In the genomic region with DNA sequence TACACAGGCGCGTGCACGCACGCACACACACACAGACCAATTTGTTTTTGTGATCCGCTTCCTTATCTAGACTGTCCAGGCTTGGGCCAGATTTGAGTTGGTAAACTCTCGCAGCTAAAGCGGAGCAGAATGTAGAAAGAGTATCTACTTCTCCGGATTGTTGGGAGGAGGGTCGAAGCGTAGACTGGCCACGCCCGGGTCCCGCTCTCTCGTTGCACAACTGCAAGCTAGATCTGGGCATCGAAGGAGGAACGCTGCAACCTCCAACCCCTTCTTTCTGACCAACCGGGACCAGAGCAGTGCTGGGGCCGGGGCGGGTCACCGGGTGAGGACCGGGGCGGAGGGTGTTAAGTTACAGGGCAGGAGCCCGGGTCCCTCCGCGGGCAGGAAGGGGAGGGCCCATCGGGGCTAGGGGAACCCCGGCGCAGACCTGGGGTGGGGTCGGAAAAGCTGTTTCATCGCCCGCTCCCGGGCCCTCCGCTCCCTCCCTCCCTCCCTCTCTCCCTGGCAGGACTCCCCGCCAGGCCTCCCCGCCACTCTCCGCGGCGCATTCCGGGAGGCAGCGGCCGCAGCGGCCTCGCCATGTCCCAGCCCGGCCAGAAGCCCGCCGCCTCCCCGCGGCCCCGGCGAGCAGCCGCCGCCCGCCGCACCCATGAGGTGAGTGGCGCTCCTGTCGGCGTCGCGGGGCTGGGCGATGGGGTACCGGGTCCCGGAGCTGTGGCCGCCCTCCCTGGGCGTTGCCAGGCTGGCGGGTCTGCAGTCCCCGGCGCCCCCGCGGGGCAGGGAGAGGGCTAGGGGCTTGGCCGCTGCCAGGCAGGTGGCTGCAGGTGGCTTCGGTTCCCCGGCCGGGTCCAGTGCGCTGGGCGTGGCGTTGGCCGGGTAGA, we compare ENCODE assay signal across 9 cellular contexts. TPM values are rescaled to one million over a fixed set of nuclear protein-coding genes. Genes with fewer than 3 reads are reported as not detected.
DNase-seq lines count a peak whose midpoint lies in the region; ATAC-seq, FAIRE-seq and TF ChIP-seq lines count a peak whose summit lies in the region.
"Had no signal": no experiment of that assay in that cellular context is flagged by ENCODE, and none has a peak within 500 bp of the region (broad histone marks: within the 10 kb centered on the region; RNA-seq: fewer than 3 reads in every experiment).

A gene with protein sequence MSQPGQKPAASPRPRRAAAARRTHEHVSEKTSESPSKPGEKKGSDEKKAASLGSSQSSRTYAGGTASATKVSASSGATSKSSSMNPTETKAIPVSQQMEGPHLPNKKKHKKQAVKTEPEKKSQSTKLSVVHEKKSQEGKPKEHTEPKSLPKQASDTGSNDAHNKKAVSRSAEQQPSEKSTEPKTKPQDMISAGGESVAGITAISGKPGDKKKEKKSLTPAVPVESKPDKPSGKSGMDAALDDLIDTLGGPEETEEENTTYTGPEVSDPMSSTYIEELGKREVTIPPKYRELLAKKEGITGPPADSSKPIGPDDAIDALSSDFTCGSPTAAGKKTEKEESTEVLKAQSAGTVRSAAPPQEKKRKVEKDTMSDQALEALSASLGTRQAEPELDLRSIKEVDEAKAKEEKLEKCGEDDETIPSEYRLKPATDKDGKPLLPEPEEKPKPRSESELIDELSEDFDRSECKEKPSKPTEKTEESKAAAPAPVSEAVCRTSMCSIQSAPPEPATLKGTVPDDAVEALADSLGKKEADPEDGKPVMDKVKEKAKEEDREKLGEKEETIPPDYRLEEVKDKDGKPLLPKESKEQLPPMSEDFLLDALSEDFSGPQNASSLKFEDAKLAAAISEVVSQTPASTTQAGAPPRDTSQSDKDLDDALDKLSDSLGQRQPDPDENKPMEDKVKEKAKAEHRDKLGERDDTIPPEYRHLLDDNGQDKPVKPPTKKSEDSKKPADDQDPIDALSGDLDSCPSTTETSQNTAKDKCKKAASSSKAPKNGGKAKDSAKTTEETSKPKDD (plus strand): TSS at position 536 of the 884 bp plus-strand sequence. CDS start 47 bp downstream, at position 583.

- peak; percentile 69 for DNase-seq in AG09309 (ENCODE audit: low read depth)
- no peak for DNase-seq in NT2/D1 (ENCODE audit: low read depth, low spot score)
- peak; percentile 80 for DNase-seq in activated CD8-positive, alpha-beta memory T cell treated with anti-CD3 and anti-CD28 coated beads, Interleukin-2, amount 50 U/mL, for 4 hours
- DNase-seq in endothelial cell of umbilical vein (ENCODE audit: low read depth, low spot score), result peak; percentile 88
- DNase-seq in mucosa of gallbladder (ENCODE audit: low spot score), result peak; percentile 81
- DNase-seq in stimulated activated CD8-positive, alpha-beta memory T cell treated with anti-CD3 and anti-CD28 coated beads, Interleukin-4, amount 100 ng/mL, for 4 hours (ENCODE audit: low read depth in 2 of 2, low spot score in 1 of 2), result peak; percentile 42 to 71

- H3K27me3 ChIP-seq in NT2/D1 (ENCODE audit: insufficient read depth, insufficient read length) (peaks cover 54% of the 10 kb centered on the region), endothelial cell of umbilical vein (ENCODE audit: control insufficient read depth in 2 of 2, insufficient read depth in 2 of 2, low read length in 2 of 2) (no peaks in the 10 kb centered on the region)

- H3K9me3 ChIP-seq in NT2/D1 (ENCODE audit: insufficient read depth, low read length), result no peaks in the 10 kb centered on the region
- H3K9me3 ChIP-seq in endothelial cell of umbilical vein (replicated peaks; ENCODE audit: control insufficient read depth, insufficient read depth, low read length), result no peaks in the 10 kb centered on the region

- CTCF ChIA-PET in endothelial cell of umbilical vein (lab: Charles Lee), result interaction anchor here (0.5 to 4.1 kb wide), 12 partner anchors 9 to 317 kb away, joined by 3 to 29 read pairs (median 4); no protein-coding TSS in a partner anchor

- peak; percentile 51 for ATAC-seq in GM18868 (IDR thresholded peaks at IDR 0.05; ENCODE audit: unreplicated experiment)
- peak; percentile 53 for ATAC-seq in HG03103 (IDR thresholded peaks at IDR 0.05; ENCODE audit: low read depth, unreplicated experiment)

- H3K79me2 ChIP-seq in endothelial cell of umbilical vein (ENCODE audit: control insufficient read depth, insufficient read depth, low read length), result peaks cover 37% of the 10 kb centered on the region

- H3K9me1 ChIP-seq in endothelial cell of umbilical vein (replicated peaks; ENCODE audit: control insufficient read depth, extremely low read depth, insufficient read depth, low read length), result no peaks in the 10 kb centered on the region

- peak; percentile 88 for FAIRE-seq in endothelial cell of umbilical vein (lab: Jason Lieb, UNC)
- FAIRE-seq: endometrium had no signal

- peak within 1 kb of the TSS; percentile 47 for H3K27ac ChIP-seq in endothelial cell of umbilical vein (ENCODE audit: insufficient read depth, low read depth, low read length)

- POLR2A ChIA-PET in endothelial cell of umbilical vein (lab: Charles Lee), result no interaction called here

- peak within 1 kb of the TSS; percentile 91 for H3K4me2 ChIP-seq in endothelial cell of umbilical vein (ENCODE audit: insufficient read depth, low read length)

- peak; percentile 40 for TF ChIP-seq POLR2A in endothelial cell of umbilical vein (IDR thresholded peaks at IDR 0.05; ENCODE audit: low read depth, low read length)

- dilution Hi-C loops in endothelial cell of umbilical vein (cut with MboI; ENCODE audit: extremely low pct_ligation_motif_present, low sequenced_read_pairs), result no loop called here

- intact Hi-C loops in endothelial cell of umbilical vein (cut with micrococcal nuclease), result loop anchor here (1.0 to 5.0 kb wide), 3 partner anchors 40 to 85 kb away; no protein-coding TSS in a partner anchor

- peak within 1 kb of the TSS; percentile 67 for H3K9ac ChIP-seq in NT2/D1 (ENCODE audit: insufficient read length, low read depth)
- H3K9ac ChIP-seq in endothelial cell of umbilical vein (replicated peaks; ENCODE audit: extremely low read depth, insufficient read depth, low read length), result peak within 1 kb of the TSS; percentile 79

- no TSS peak for BruUV-seq in endothelial cell of umbilical vein (replicated peaks; lab: Mats Ljungman, UMichigan)

- H3K36me3 ChIP-seq in NT2/D1 (ENCODE audit: insufficient read depth, insufficient read length, low read length) (no peaks in the 10 kb centered on the region), endothelial cell of umbilical vein (ENCODE audit: control insufficient read depth in 2 of 2, extremely low read depth in 1 of 2, insufficient read depth in 2 of 2, low read length in 2 of 2) (no peaks in the 10 kb centered on the region)

- H3K4me3 ChIP-seq in AG09309 (ENCODE audit: control insufficient read depth, low read depth, low read length) (peak within 1 kb of the TSS; percentile 72), NT2/D1 (ENCODE audit: insufficient read length, low read depth) (peak within 1 kb of the TSS; percentile 69), endothelial cell of umbilical vein (replicated peaks in 1 of 3; ENCODE audit: insufficient read depth in 1 of 3, low read depth in 1 of 3, low read length in 3 of 3) (peak within 1 kb of the TSS; percentile 49 to 86 (median 84))

- H4K20me1 ChIP-seq in endothelial cell of umbilical vein (replicated peaks; ENCODE audit: control insufficient read depth, extremely low read depth, insufficient read depth, low read length), result no peaks in the 10 kb centered on the region

- TF ChIP-seq CTCF in AG09309 (IDR thresholded peaks at IDR 0.05; ENCODE audit: control insufficient read depth, insufficient read depth, low read depth, low read length, missing control alignments), result no peak
- no peak for TF ChIP-seq CTCF in endothelial cell of umbilical vein (IDR thresholded peaks at IDR 0.05; ENCODE audit: extremely low read depth in 1 of 2, insufficient read depth in 1 of 2, low read depth in 1 of 2, low read length in 2 of 2)

- H3K4me1 ChIP-seq in NT2/D1 (ENCODE audit: insufficient read depth, insufficient read length) (no peaks in the 10 kb centered on the region), endothelial cell of umbilical vein (ENCODE audit: control insufficient read depth, extremely low read depth, insufficient read depth, low read length) (peaks cover 17% of the 10 kb centered on the region)

- peak within 1 kb of the TSS; percentile 83 for H2AFZ ChIP-seq in endothelial cell of umbilical vein (ENCODE audit: low read depth, low read length)

TF ChIP-seq in endothelial cell of umbilical vein, 7 proteins besides CTCF, POLR2A, EP300 and RAD21:
- no peak for TF ChIP-seq EZH2 (IDR thresholded peaks at IDR 0.05; ENCODE audit: borderline replicate concordance, low read depth, low read length, severe bottlenecking)
- TF ChIP-seq, protein P1, sequence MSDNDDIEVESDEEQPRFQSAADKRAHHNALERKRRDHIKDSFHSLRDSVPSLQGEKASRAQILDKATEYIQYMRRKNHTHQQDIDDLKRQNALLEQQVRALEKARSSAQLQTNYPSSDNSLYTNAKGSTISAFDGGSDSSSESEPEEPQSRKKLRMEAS (IDR thresholded peaks at IDR 0.05; ENCODE audit: insufficient read depth, insufficient read length), result no peak
- no peak for TF ChIP-seq JUN (IDR thresholded peaks at IDR 0.05; ENCODE audit: borderline replicate concordance, insufficient read depth, insufficient read length, low read depth)
- peak; percentile 21 for TF ChIP-seq GATA2 (IDR thresholded peaks at IDR 0.05; ENCODE audit: insufficient read depth, insufficient read length, low read depth, low read length)
- no peak for TF ChIP-seq MYC (IDR thresholded peaks at IDR 0.05; ENCODE audit: low read depth, low read length)
- TF ChIP-seq FOS (IDR thresholded peaks at IDR 0.05; ENCODE audit: borderline replicate concordance, insufficient read depth, low read length), result no peak
- TF ChIP-seq POLR2AphosphoS5 (IDR thresholded peaks at IDR 0.05; ENCODE audit: insufficient read depth, low read depth, low read length), result peak; percentile 60

RNA-seq across cellular contexts. Expression of the gene that starts here (rescaled TPM):
- 172 and 194 TPM in 2 replicates for total RNA-seq in endothelial cell of umbilical vein
- polyA plus RNA-seq in endothelial cell of umbilical vein, result 20.8 and 33.7 TPM in 2 replicates
- polyA plus RNA-seq in endothelial cell of umbilical vein (2011; cell fraction: cytosol; rRNA removed), result 72.2 and 79.1 TPM in 2 replicates
- 111 and 150 TPM in 2 replicates for polyA plus RNA-seq in endothelial cell of umbilical vein (2011; cell fraction: nucleus; rRNA removed)
- 108 and 138 TPM in 2 replicates for polyA plus RNA-seq in endothelial cell of umbilical vein (2012)
- 47.1 and 55.6 TPM in 2 replicates for polyA minus RNA-seq in endothelial cell of umbilical vein
- polyA minus RNA-seq in endothelial cell of umbilical vein (2011; cell fraction: cytosol; rRNA and poly(A)+ RNA removed), result 86.2 TPM
- 166 and 205 TPM in 2 replicates for polyA minus RNA-seq in endothelial cell of umbilical vein (2011; cell fraction: nucleus; rRNA and poly(A)+ RNA removed)
- 173 TPM for total RNA-seq in mucosa of gallbladder
